Comparison of ENCODE assay signal across 11 cellular contexts in the genomic region with DNA sequence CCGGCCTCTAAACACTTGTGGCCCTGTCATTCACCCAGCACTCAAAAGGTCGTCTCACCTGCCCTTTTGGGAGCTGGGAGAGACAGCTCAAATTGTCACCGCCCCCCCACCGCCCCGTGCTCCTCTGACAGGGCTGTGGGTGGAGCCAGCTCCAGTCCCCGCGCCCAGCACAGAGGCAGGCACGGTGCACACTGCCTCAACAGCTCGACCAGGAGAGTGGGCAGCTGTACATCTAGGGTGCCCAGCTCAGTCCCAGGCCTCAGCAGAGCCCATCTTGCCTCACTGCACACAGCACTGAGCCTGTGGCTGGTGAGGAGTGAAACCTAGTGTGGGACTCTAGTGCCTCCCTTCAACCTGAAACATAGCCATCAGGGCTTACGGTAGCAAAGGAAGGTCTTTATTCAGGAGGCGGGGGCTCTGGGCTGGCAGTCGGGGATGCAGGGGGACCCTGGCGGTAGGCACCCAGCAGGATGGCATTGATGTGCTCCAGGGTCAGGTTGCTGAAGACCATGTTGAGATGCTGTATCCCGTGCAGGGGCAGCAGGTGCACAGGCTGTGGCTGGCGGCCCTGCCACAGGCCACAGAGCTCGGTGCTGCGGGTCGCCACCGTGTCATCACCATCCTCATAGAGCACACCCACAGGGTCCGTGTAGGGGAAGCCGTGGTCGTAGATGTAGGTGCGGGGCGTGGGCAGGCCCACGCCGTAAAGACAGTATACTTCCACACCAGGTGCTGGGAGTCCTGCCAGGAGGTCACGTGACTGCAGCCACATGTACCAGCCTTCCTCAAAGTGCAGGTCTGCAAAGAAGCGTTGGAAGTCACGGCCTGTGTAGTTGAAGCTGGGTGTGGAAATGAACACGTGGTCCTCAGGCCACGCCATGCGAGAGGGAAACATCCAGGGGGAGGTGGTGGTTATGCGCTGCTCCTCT. TPM values are rescaled to one million over a fixed set of nuclear protein-coding genes. Genes with fewer than 3 reads are reported as not detected.
A peak's percentile ranks its signal among the peaks of the same experiment; 100 is the strongest.
DNase-seq lines count a peak whose midpoint lies in the region; ATAC-seq, FAIRE-seq and TF ChIP-seq lines count a peak whose summit lies in the region.
"Had no signal": no experiment of that assay in that cellular context is flagged by ENCODE, and none has a peak within 500 bp of the region (broad histone marks: within the 10 kb centered on the region; RNA-seq: fewer than 3 reads in every experiment).

No MANE protein-coding gene starts in this region.

- H3K9ac ChIP-seq in IMR-90 (ENCODE audit: low read depth, low read length) (no peak overlapping the region), endothelial cell of umbilical vein (replicated peaks; ENCODE audit: extremely low read depth, insufficient read depth, low read length) (no peak overlapping the region)

- H4K91ac ChIP-seq in IMR-90 (ENCODE audit: insufficient read depth, low read depth, low read length): no peak overlapping the region

- H3K79me1 ChIP-seq in IMR-90 (ENCODE audit: low read depth in 1 of 2, low read length in 2 of 2): peaks cover 14 to 76% of the 10 kb centered on the region in 2 experiments; a peak in 3 of 4 replicates

- no peak overlapping the region for H2BK120ac ChIP-seq in IMR-90 (ENCODE audit: low read depth, low read length)

- H3K36me3 ChIP-seq in IMR-90 (ENCODE audit: control insufficient read depth, insufficient read depth, low read length) (peaks cover 50% of the 10 kb centered on the region), endothelial cell of umbilical vein (ENCODE audit: control insufficient read depth in 2 of 2, extremely low read depth in 1 of 2, insufficient read depth in 2 of 2, low read length in 2 of 2) (peaks cover 7 to 32% of the 10 kb centered on the region in 2 experiments), MG63 (peaks cover 2% of the 10 kb centered on the region)

- no peak overlapping the region for H3K27ac ChIP-seq in IMR-90 (ENCODE audit: insufficient read depth, low read length)
- H3K27ac ChIP-seq in endothelial cell of umbilical vein (ENCODE audit: insufficient read depth, low read depth, low read length): no peak overlapping the region

- H3K56ac ChIP-seq in IMR-90 (ENCODE audit: extremely low read depth, insufficient read depth, low read length): no peak overlapping the region

- H3K4me1 Mint-ChIP-seq in activated CD4-positive, alpha-beta memory T cell treated with anti-CD3 and anti-CD28 coated beads, Interleukin-2, amount 10 ng/mL, durations not matched to agents 7 days and 5 days: peaks cover 44% of the 10 kb centered on the region

- dilution Hi-C loops in IMR-90 (cut with HindIII; ENCODE audit: low sequenced_read_pairs, unreplicated experiment) (no loop called here), endothelial cell of umbilical vein (cut with MboI; ENCODE audit: extremely low pct_ligation_motif_present, low sequenced_read_pairs) (no loop called here)

- TF ChIP-seq POLR2A in IMR-90 (IDR thresholded peaks at IDR 0.05; ENCODE audit: low read depth, low read length): no peak
- TF ChIP-seq POLR2A in endothelial cell of umbilical vein (IDR thresholded peaks at IDR 0.05; ENCODE audit: low read depth, low read length): no peak

- ATAC-seq in IMR-90 (ENCODE audit: low read depth) (no peak), HG02678 (IDR thresholded peaks at IDR 0.05; ENCODE audit: unreplicated experiment) (no peak)

- H3K23ac ChIP-seq in IMR-90 (ENCODE audit: low read depth, low read length): no peak overlapping the region

- peaks cover 12% of the 10 kb centered on the region for H3K9me1 ChIP-seq in IMR-90 (ENCODE audit: insufficient read depth, low read length)
- no peaks in the 10 kb centered on the region for H3K9me1 ChIP-seq in endothelial cell of umbilical vein (replicated peaks; ENCODE audit: control insufficient read depth, extremely low read depth, insufficient read depth, low read length)

- intact Hi-C loops in IMR-90 (cut with micrococcal nuclease) (loop anchor here (5.0 kb wide), 1 partner anchor 377 kb away; the partner anchor contains the start of gene CTCF), endothelial cell of umbilical vein (cut with micrococcal nuclease) (no loop called here)

- no peaks in the 10 kb centered on the region for H3K27me3 Mint-ChIP-seq in activated CD4-positive, alpha-beta memory T cell treated with anti-CD3 and anti-CD28 coated beads, Interleukin-2, amount 10 ng/mL, durations not matched to agents 7 days and 5 days

- H3K14ac ChIP-seq in IMR-90 (replicated peaks; ENCODE audit: low read depth, low read length): no peak overlapping the region

- POLR2A ChIA-PET in IMR-90 (lab: Charles Lee; ENCODE audit: unreplicated experiment): no interaction called here
- POLR2A ChIA-PET in activated CD4-positive, alpha-beta memory T cell treated with anti-CD3 and anti-CD28 coated beads, Interleukin-2, amount 10 ng/mL, durations not matched to agents 7 days and 5 days (lab: Charles Lee): interaction anchor here (1.1 to 1.8 kb wide), 5 partner anchors 9 to 125 kb away, joined by 3 to 4 read pairs (median 3); partner anchors contain the start of genes DDX28, DUS2 and SLC12A4
- POLR2A ChIA-PET in endothelial cell of umbilical vein (lab: Charles Lee): no interaction called here

- CTCF ChIA-PET in IMR-90 (lab: Yijun Ruan, JAX): no interaction called here
- CTCF ChIA-PET in activated CD4-positive, alpha-beta memory T cell treated with anti-CD3 and anti-CD28 coated beads, Interleukin-2, amount 10 ng/mL, durations not matched to agents 7 days and 5 days (lab: Charles Lee): interaction anchor here (0.7 to 2.7 kb wide), 6 partner anchors 11 to 419 kb away, joined by 3 to 10 read pairs (median 5); no protein-coding TSS in a partner anchor
- CTCF ChIA-PET in endothelial cell of umbilical vein (lab: Charles Lee): interaction anchor here (1.3 to 3.1 kb wide), 4 partner anchors 14 to 124 kb away, joined by 3 to 27 read pairs (median 12); no protein-coding TSS in a partner anchor

- H3K9me3 ChIP-seq in IMR-90 (ENCODE audit: control insufficient read depth, insufficient read depth, low read length) (no peaks in the 10 kb centered on the region), endothelial cell of umbilical vein (replicated peaks; ENCODE audit: control insufficient read depth, insufficient read depth, low read length) (no peaks in the 10 kb centered on the region), MG63 (no peaks in the 10 kb centered on the region)

- TF ChIP-seq CTCF in IMR-90 (conservative IDR thresholded peaks at IDR 0.05; ENCODE audit: low read depth, low read length) (no peak), endothelial cell of umbilical vein (IDR thresholded peaks at IDR 0.05; ENCODE audit: extremely low read depth in 1 of 2, insufficient read depth in 1 of 2, low read depth in 1 of 2, low read length in 2 of 2) (no peak)

- H2AFZ ChIP-seq in IMR-90 (replicated peaks; ENCODE audit: low read length, poor library complexity) (no peak overlapping the region), endothelial cell of umbilical vein (ENCODE audit: low read depth, low read length) (no peak overlapping the region)

- no TSS peak for BruUV-seq in IMR-90 (replicated peaks; lab: Mats Ljungman, UMichigan)
- BruUV-seq in endothelial cell of umbilical vein (replicated peaks; lab: Mats Ljungman, UMichigan): no TSS peak

- 0 out of 2 replicates have a peak overlapping the region, but pooled peaks have one; percentile 3 for H2AK5ac ChIP-seq in IMR-90 (ENCODE audit: low read depth, low read length)

- H3K9me3 Mint-ChIP-seq in activated CD4-positive, alpha-beta memory T cell treated with anti-CD3 and anti-CD28 coated beads, Interleukin-2, amount 10 ng/mL, durations not matched to agents 7 days and 5 days: no peaks in the 10 kb centered on the region

- H3K27me3 ChIP-seq in IMR-90 (ENCODE audit: control insufficient read depth, insufficient read depth, low read length) (no peaks in the 10 kb centered on the region), endothelial cell of umbilical vein (ENCODE audit: control insufficient read depth in 2 of 2, insufficient read depth in 2 of 2, low read length in 2 of 2) (no peaks in the 10 kb centered on the region), MG63 (no peaks in the 10 kb centered on the region)

- WGBS in IMR-90 (ENCODE audit: extremely low coverage in 2 of 2, insufficient read length in 1 of 2), 2 experiments: 98% methylated on average over 9 of the region's 33 CpGs; no CpG with 5 or more reads in 1 of the 2 experiments

- no peak overlapping the region for H4K5ac ChIP-seq in IMR-90 (ENCODE audit: low read depth, low read length)

- H3K27ac Mint-ChIP-seq in activated CD4-positive, alpha-beta memory T cell treated with anti-CD3 and anti-CD28 coated beads, Interleukin-2, amount 10 ng/mL, durations not matched to agents 7 days and 5 days: peak overlapping the region; percentile 29

- 0 out of 4 replicates have a peak overlapping the region, but pooled peaks of 1 of the 2 experiments have one; percentile 12 for H4K8ac ChIP-seq in IMR-90 (ENCODE audit: low read depth in 2 of 2, low read length in 2 of 2)

- H3K79me2 ChIP-seq in endothelial cell of umbilical vein (ENCODE audit: control insufficient read depth, insufficient read depth, low read length): no peaks in the 10 kb centered on the region

- H3K4me1 ChIP-seq in IMR-90 (ENCODE audit: control insufficient read depth, insufficient read depth, low read length) (peaks cover 11% of the 10 kb centered on the region), endothelial cell of umbilical vein (ENCODE audit: control insufficient read depth, extremely low read depth, insufficient read depth, low read length) (peaks cover 13% of the 10 kb centered on the region)

- H2BK5ac ChIP-seq in IMR-90 (ENCODE audit: low read depth, low read length, poor library complexity, severe bottlenecking): no peak overlapping the region

- peak overlapping the region; percentile 65 for H2AK9ac ChIP-seq in IMR-90 (replicated peaks; ENCODE audit: low read depth, low read length, poor library complexity)

- H3K4me3 Mint-ChIP-seq in activated CD4-positive, alpha-beta memory T cell treated with anti-CD3 and anti-CD28 coated beads, Interleukin-2, amount 10 ng/mL, durations not matched to agents 7 days and 5 days: no peak overlapping the region

- no peak overlapping the region for H3K4me3 ChIP-seq in IMR-90 (ENCODE audit: insufficient read depth, low read depth, low read length)
- no peak overlapping the region for H3K4me3 ChIP-seq in endothelial cell of umbilical vein (replicated peaks in 1 of 3; ENCODE audit: insufficient read depth in 1 of 3, low read depth in 1 of 3, low read length in 3 of 3)
- no peak overlapping the region for H3K4me3 ChIP-seq in MG63

- no peak overlapping the region for H2BK20ac ChIP-seq in IMR-90 (ENCODE audit: low read depth, low read length)

- FAIRE-seq in endothelial cell of umbilical vein (lab: Jason Lieb, UNC): no peak

- peaks cover 43% of the 10 kb centered on the region for H3K36me3 Mint-ChIP-seq in activated CD4-positive, alpha-beta memory T cell treated with anti-CD3 and anti-CD28 coated beads, Interleukin-2, amount 10 ng/mL, durations not matched to agents 7 days and 5 days (ENCODE audit: low read depth)
- H3K36me3 Mint-ChIP-seq: brain had no signal

- DNase-seq in IMR-90 (no peak), endothelial cell of umbilical vein (ENCODE audit: low read depth, low spot score) (no peak), OCI-M2 (lab: John Stamatoyannopoulos, UW; ENCODE audit: unreplicated experiment) (no peak), SHP77 treated with DMSO at 0.1 percent for 48 hours (lab: John Stamatoyannopoulos, UW) (no peak), MG63 (no peak)
- DNase-seq in activated CD4-positive, alpha-beta memory T cell treated with anti-CD3 and anti-CD28 coated beads, Interleukin-2, amount 10 ng/mL, durations not matched to agents 7 days and 5 days: no peak
- peak; percentile 68 for DNase-seq in stimulated activated CD8-positive, alpha-beta memory T cell treated with anti-CD3 and anti-CD28 coated beads, Interleukin-4, amount 100 ng/mL, for 48 hours
- DNase-seq: foreskin melanocyte, NCI-H187 treated with DMSO at 0.1 percent for 48 hours had no signal

- H3K4ac ChIP-seq in IMR-90 (ENCODE audit: low read depth, low read length): no peak overlapping the region

- peaks cover 47% of the 10 kb centered on the region for H4K20me1 ChIP-seq in IMR-90 (ENCODE audit: insufficient read depth, low read length)
- H4K20me1 ChIP-seq in endothelial cell of umbilical vein (replicated peaks; ENCODE audit: control insufficient read depth, extremely low read depth, insufficient read depth, low read length): no peaks in the 10 kb centered on the region

- H3K18ac ChIP-seq in IMR-90 (ENCODE audit: low read depth, low read length): no peak overlapping the region

- no peak overlapping the region for H2BK15ac ChIP-seq in IMR-90 (ENCODE audit: low read depth, low read length)

- in situ Hi-C loops in IMR-90 (cut with MboI; ENCODE audit: low sequenced_read_pairs): loop anchor here (25.0 kb wide), 1 partner anchor 402 kb away; the partner anchor contains the start of gene RIPOR1

- TF ChIP-seq RAD21 in IMR-90 (IDR thresholded peaks at IDR 0.05; ENCODE audit: low read length): no peak

- no peak overlapping the region for H3K4me2 ChIP-seq in IMR-90 (ENCODE audit: low read depth, low read length)
- H3K4me2 ChIP-seq in endothelial cell of umbilical vein (ENCODE audit: insufficient read depth, low read length): no peak overlapping the region

RNA-seq across cellular contexts. Expression of gene PSMB10, which starts 3.1 kb away (rescaled TPM):
- total RNA-seq in IMR-90 (2012; rRNA removed) (25.6 and 28.7 TPM in 2 replicates), endothelial cell of umbilical vein (32.7 and 40.8 TPM in 2 replicates)
- polyA plus RNA-seq in IMR-90 (2012; rRNA removed) (36.7 and 50.5 TPM in 2 replicates), endothelial cell of umbilical vein (54.7 and 80.3 TPM in 2 replicates)
- 69.8 and 71.1 TPM in 2 replicates for polyA plus RNA-seq in IMR-90 (2012; cell fraction: cytosol; rRNA removed)
- 27.2 and 55.0 TPM in 2 replicates for polyA plus RNA-seq in IMR-90 (2012; cell fraction: nucleus; rRNA removed; ENCODE audit: low replicate concordance)
- 100 to 1,000 TPM; 236 to 241 TPM for total RNA-seq in activated CD4-positive, alpha-beta memory T cell treated with anti-CD3 and anti-CD28 coated beads, Interleukin-2, amount 10 ng/mL, durations not matched to agents 7 days and 5 days
- polyA plus RNA-seq in endothelial cell of umbilical vein (2011; cell fraction: cytosol; rRNA removed): 25.2 and 32.1 TPM in 2 replicates
- polyA plus RNA-seq in endothelial cell of umbilical vein (2011; cell fraction: nucleus; rRNA removed): 17.1 and 17.2 TPM in 2 replicates
- polyA plus RNA-seq in endothelial cell of umbilical vein (2012): 30.4 and 39.7 TPM in 2 replicates
- polyA minus RNA-seq in endothelial cell of umbilical vein: 12.6 and 15.7 TPM in 2 replicates
- polyA minus RNA-seq in endothelial cell of umbilical vein (2011; cell fraction: cytosol; rRNA and poly(A)+ RNA removed): 31.6 TPM
- 5.0 and 10.8 TPM in 2 replicates for polyA minus RNA-seq in endothelial cell of umbilical vein (2011; cell fraction: nucleus; rRNA and poly(A)+ RNA removed)
- total RNA-seq in MG63 (2014; rRNA removed; shearing (Covaris generic); ENCODE audit: low replicate concordance): 8.8 and 12.7 TPM in 2 replicates

RNA-seq across cellular contexts. Expression of gene LCAT, which starts 4.1 kb away (rescaled TPM):
- total RNA-seq in IMR-90 (2012; rRNA removed): 1.4 and 1.7 TPM in 2 replicates
- polyA plus RNA-seq in IMR-90 (2012; rRNA removed): 18.8 and 22.5 TPM in 2 replicates
- polyA plus RNA-seq in IMR-90 (2012; cell fraction: cytosol; rRNA removed): 6.5 and 10.4 TPM in 2 replicates
- polyA plus RNA-seq in IMR-90 (2012; cell fraction: nucleus; rRNA removed; ENCODE audit: low replicate concordance): 143 and 421 TPM in 2 replicates
- total RNA-seq in activated CD4-positive, alpha-beta memory T cell treated with anti-CD3 and anti-CD28 coated beads, Interleukin-2, amount 10 ng/mL, durations not matched to agents 7 days and 5 days: 10 to 100 TPM; 10.7 to 14.8 TPM
- 44.9 and 46.1 TPM in 2 replicates for total RNA-seq in endothelial cell of umbilical vein
- polyA plus RNA-seq in endothelial cell of umbilical vein: 22.6 and 32.5 TPM in 2 replicates
- 6.1 and 6.9 TPM in 2 replicates for polyA plus RNA-seq in endothelial cell of umbilical vein (2011; cell fraction: cytosol; rRNA removed)
- polyA plus RNA-seq in endothelial cell of umbilical vein (2011; cell fraction: nucleus; rRNA removed): 115 and 136 TPM in 2 replicates
- polyA plus RNA-seq in endothelial cell of umbilical vein (2012): 18.8 and 26.0 TPM in 2 replicates
- 9.0 and 15.1 TPM in 2 replicates for polyA minus RNA-seq in endothelial cell of umbilical vein
- polyA minus RNA-seq in endothelial cell of umbilical vein (2011; cell fraction: cytosol; rRNA and poly(A)+ RNA removed): 4.1 TPM
- 18.0 and 27.6 TPM in 2 replicates for polyA minus RNA-seq in endothelial cell of umbilical vein (2011; cell fraction: nucleus; rRNA and poly(A)+ RNA removed)
- 0.16 TPM in 1 of 2 replicates, not detected in the other for total RNA-seq in MG63 (2014; rRNA removed; shearing (Covaris generic); ENCODE audit: low replicate concordance)

RNA-seq across cellular contexts. Expression of gene CTRL, which starts 8.1 kb away (rescaled TPM):
- total RNA-seq in IMR-90 (2012; rRNA removed): 0.18 and 0.28 TPM in 2 replicates
- 0.89 and 1.1 TPM in 2 replicates for polyA plus RNA-seq in IMR-90 (2012; rRNA removed)
- polyA plus RNA-seq in IMR-90 (2012; cell fraction: cytosol; rRNA removed): 0.49 and 1.1 TPM in 2 replicates
- 5.0 and 13.4 TPM in 2 replicates for polyA plus RNA-seq in IMR-90 (2012; cell fraction: nucleus; rRNA removed; ENCODE audit: low replicate concordance)
- 1 to 10 TPM; 4.5 to 5.0 TPM for total RNA-seq in activated CD4-positive, alpha-beta memory T cell treated with anti-CD3 and anti-CD28 coated beads, Interleukin-2, amount 10 ng/mL, durations not matched to agents 7 days and 5 days
- 1.0 and 1.8 TPM in 2 replicates for total RNA-seq in endothelial cell of umbilical vein
- polyA plus RNA-seq in endothelial cell of umbilical vein: 1.1 TPM in 2 replicates
- polyA plus RNA-seq in endothelial cell of umbilical vein (2011; cell fraction: cytosol; rRNA removed): 0.53 and 0.76 TPM in 2 replicates
- 3.8 and 4.2 TPM in 2 replicates for polyA plus RNA-seq in endothelial cell of umbilical vein (2011; cell fraction: nucleus; rRNA removed)
- polyA plus RNA-seq in endothelial cell of umbilical vein (2012): 0.38 and 0.68 TPM in 2 replicates
- polyA minus RNA-seq in endothelial cell of umbilical vein: 0.66 and 2.1 TPM in 2 replicates
- 0.82 TPM for polyA minus RNA-seq in endothelial cell of umbilical vein (2011; cell fraction: cytosol; rRNA and poly(A)+ RNA removed)
- polyA minus RNA-seq in endothelial cell of umbilical vein (2011; cell fraction: nucleus; rRNA and poly(A)+ RNA removed): 0.38 and 0.58 TPM in 2 replicates
- 0.72 and 1.9 TPM in 2 replicates for total RNA-seq in MG63 (2014; rRNA removed; shearing (Covaris generic); ENCODE audit: low replicate concordance)

RNA-seq across cellular contexts. Expression of gene SLC12A4, which starts 28.7 kb away (rescaled TPM):
- total RNA-seq in IMR-90 (2012; rRNA removed) (36.4 and 36.6 TPM in 2 replicates), endothelial cell of umbilical vein (99.0 and 114 TPM in 2 replicates)
- polyA plus RNA-seq in IMR-90 (2012; rRNA removed) (114 and 132 TPM in 2 replicates), endothelial cell of umbilical vein (110 and 124 TPM in 2 replicates)
- 47.5 and 51.1 TPM in 2 replicates for polyA plus RNA-seq in IMR-90 (2012; cell fraction: cytosol; rRNA removed)
- 281 and 488 TPM in 2 replicates for polyA plus RNA-seq in IMR-90 (2012; cell fraction: nucleus; rRNA removed; ENCODE audit: low replicate concordance)
- total RNA-seq in activated CD4-positive, alpha-beta memory T cell treated with anti-CD3 and anti-CD28 coated beads, Interleukin-2, amount 10 ng/mL, durations not matched to agents 7 days and 5 days: 10 to 100 TPM; 37.9 to 40.0 TPM
- 53.8 and 76.7 TPM in 2 replicates for polyA plus RNA-seq in endothelial cell of umbilical vein (2011; cell fraction: cytosol; rRNA removed)
- 343 and 417 TPM in 2 replicates for polyA plus RNA-seq in endothelial cell of umbilical vein (2011; cell fraction: nucleus; rRNA removed)
- polyA plus RNA-seq in endothelial cell of umbilical vein (2012): 79.2 and 83.4 TPM in 2 replicates
- polyA minus RNA-seq in endothelial cell of umbilical vein: 141 and 143 TPM in 2 replicates
- polyA minus RNA-seq in endothelial cell of umbilical vein (2011; cell fraction: cytosol; rRNA and poly(A)+ RNA removed): 27.4 TPM
- 127 and 131 TPM in 2 replicates for polyA minus RNA-seq in endothelial cell of umbilical vein (2011; cell fraction: nucleus; rRNA and poly(A)+ RNA removed)
- 11.9 and 12.3 TPM in 2 replicates for total RNA-seq in MG63 (2014; rRNA removed; shearing (Covaris generic); ENCODE audit: low replicate concordance)

RNA-seq across cellular contexts. Expression of gene DPEP3, which starts 40.5 kb away (rescaled TPM):
- not detected in 2 replicates for total RNA-seq in IMR-90 (2012; rRNA removed)
- polyA plus RNA-seq in IMR-90 (2012; rRNA removed): not detected in 2 replicates
- polyA plus RNA-seq in IMR-90 (2012; cell fraction: cytosol; rRNA removed): not detected in 2 replicates
- polyA plus RNA-seq in IMR-90 (2012; cell fraction: nucleus; rRNA removed; ENCODE audit: low replicate concordance): not detected in 2 replicates
- total RNA-seq in activated CD4-positive, alpha-beta memory T cell treated with anti-CD3 and anti-CD28 coated beads, Interleukin-2, amount 10 ng/mL, durations not matched to agents 7 days and 5 days: under 1 TPM in 1 of 2 experiments, not detected in 1; 0.20 TPM
- not detected in 2 replicates for total RNA-seq in endothelial cell of umbilical vein
- polyA plus RNA-seq in endothelial cell of umbilical vein: 0.03 and 0.06 TPM in 2 replicates
- polyA plus RNA-seq in endothelial cell of umbilical vein (2011; cell fraction: cytosol; rRNA removed): not detected in 2 replicates
- polyA plus RNA-seq in endothelial cell of umbilical vein (2011; cell fraction: nucleus; rRNA removed): 0.10 TPM in 1 of 2 replicates, not detected in the other
- polyA plus RNA-seq in endothelial cell of umbilical vein (2012): not detected in 2 replicates
- 0.40 TPM in 1 of 2 replicates, not detected in the other for polyA minus RNA-seq in endothelial cell of umbilical vein
- not detected for polyA minus RNA-seq in endothelial cell of umbilical vein (2011; cell fraction: cytosol; rRNA and poly(A)+ RNA removed)
- polyA minus RNA-seq in endothelial cell of umbilical vein (2011; cell fraction: nucleus; rRNA and poly(A)+ RNA removed): not detected in 2 replicates
- not detected in 2 replicates for total RNA-seq in MG63 (2014; rRNA removed; shearing (Covaris generic); ENCODE audit: low replicate concordance)
